ENCODE assay signal across 8 cellular contexts in genomic region chr12:104064842-104065441, GRCh38. TPM values are rescaled to one million over a fixed set of nuclear protein-coding genes. Genes with fewer than 3 reads are reported as not detected.
A peak's percentile ranks its signal among the peaks of the same experiment; 100 is the strongest.
DNase-seq lines count a peak whose midpoint lies in the region; ATAC-seq lines count a peak whose summit lies in the region.

No MANE protein-coding gene starts in this region.

- H3K27ac ChIP-seq in aorta (ENCODE audit: low read depth in 1 of 2, low read length in 2 of 2) = peak overlapping the region in 1 of 2 donors; percentile 55

- H3K9me3 Mint-ChIP-seq in dendritic cell treated with granulocyte-macrophage colony-stimulating factor and Interleukin-4, amounts not matched to agents 40 ng/mL and 50 ng/mL, for 4 days = no peaks in the 10 kb centered on the region

- peak overlapping the region; percentile 89 for H3K27ac Mint-ChIP-seq in dendritic cell treated with granulocyte-macrophage colony-stimulating factor and Interleukin-4, amounts not matched to agents 40 ng/mL and 50 ng/mL, for 4 days

- peak overlapping the region; percentile 80 to 96 for H3K4me3 ChIP-seq in aorta (ENCODE audit: low read length in 2 of 2)

- peaks cover 0 to 2% of the 10 kb centered on the region in 2 donors for H3K36me3 ChIP-seq in aorta (ENCODE audit: control insufficient read depth in 1 of 2, insufficient read depth in 2 of 2, low read length in 1 of 2)

- H3K36me3 Mint-ChIP-seq in dendritic cell treated with granulocyte-macrophage colony-stimulating factor and Interleukin-4, amounts not matched to agents 40 ng/mL and 50 ng/mL, for 4 days (ENCODE audit: low read depth) = peaks cover 49% of the 10 kb centered on the region

- H3K4me3 Mint-ChIP-seq in dendritic cell treated with granulocyte-macrophage colony-stimulating factor and Interleukin-4, amounts not matched to agents 40 ng/mL and 50 ng/mL, for 4 days = peak overlapping the region; percentile 90

- H3K4me1 ChIP-seq in aorta (ENCODE audit: control insufficient read depth in 1 of 2, insufficient read depth in 2 of 2, low read length in 2 of 2) = peaks cover 2 to 4% of the 10 kb centered on the region in 2 donors

- peaks cover 14% of the 10 kb centered on the region for H3K4me1 Mint-ChIP-seq in dendritic cell treated with granulocyte-macrophage colony-stimulating factor and Interleukin-4, amounts not matched to agents 40 ng/mL and 50 ng/mL, for 4 days (ENCODE audit: low read depth)

- WGBS in aorta, 2 donors = 0% methylated on average over 33 to 41 of the region's 41 CpGs

- no peaks in the 10 kb centered on the region for H3K9me3 ChIP-seq in aorta (ENCODE audit: control insufficient read depth, low read length)

- H3K27me3 Mint-ChIP-seq in dendritic cell treated with granulocyte-macrophage colony-stimulating factor and Interleukin-4, amounts not matched to agents 40 ng/mL and 50 ng/mL, for 4 days = peaks cover 8% of the 10 kb centered on the region

- ATAC-seq in GM21423 (IDR thresholded peaks at IDR 0.05; ENCODE audit: unreplicated experiment) (peak; percentile 1), aorta (ENCODE audit: low FRiP score) (no peak)

- H3K27me3 ChIP-seq in aorta (ENCODE audit: control insufficient read depth in 1 of 2, insufficient read depth in 2 of 2, low read length in 1 of 2) = no peaks in the 10 kb centered on the region

- DNase-seq in COLO668 (lab: John Stamatoyannopoulos, UW; ENCODE audit: unreplicated experiment) = peak; percentile 48
- peak; percentile 41 for DNase-seq in OCI-M1 (lab: John Stamatoyannopoulos, UW)
- peak; percentile 28 for DNase-seq in medulla oblongata (ENCODE audit: extremely low spot score)
- DNase-seq in aorta = peak in 1 of 2 donors; percentile 48
- no peak for DNase-seq in SW 1271 (lab: John Stamatoyannopoulos, UW)
- no peak for DNase-seq in GF-D8 (lab: John Stamatoyannopoulos, UW)

- intact Hi-C loops in dendritic cell treated with granulocyte-macrophage colony-stimulating factor and Interleukin-4, amounts not matched to agents 40 ng/mL and 50 ng/mL, for 4 days (cut with micrococcal nuclease) = loop anchor here (2.0 to 5.0 kb wide), 2 partner anchors 44 to 108 kb away; a partner anchor contains a TSS
- intact Hi-C loops in aorta (cut with DNase I) = loop anchor here in 1 of 2 donors (5.0 kb wide), 1 partner anchor 98 kb away; the partner anchor contains the start of gene TDG

RNA-seq across cellular contexts. Expression of gene HCFC2, which starts 0.6 kb away (rescaled TPM):
- total RNA-seq in aorta = 10 to 100 TPM; 27.0 to 32.3 TPM
- 10 to 100 TPM in 1 of 2 donors, 1 to 10 TPM in 1; 9.1 to 13.3 TPM for polyA plus RNA-seq in aorta

RNA-seq across cellular contexts. Expression of gene GLT8D2, which starts 15.0 kb away (rescaled TPM):
- total RNA-seq in aorta = 10 to 100 TPM; 28.2 to 64.4 TPM
- 100 to 1,000 TPM in 1 of 2 donors, 10 to 100 TPM in 1; 30.7 to 114 TPM for polyA plus RNA-seq in aorta

Comparison
In these comparisons a context has a peak if more than half of its experiments do, and no peak if none do; other contexts are left out.
1. DNase-seq: peak in COLO668 (single experiment), OCI-M1 (single experiment) and medulla oblongata (single experiment); none in SW 1271 (0 of 2) and GF-D8 (single experiment).